1 cellular context compared by ENCODE assay signal in the genomic region with DNA sequence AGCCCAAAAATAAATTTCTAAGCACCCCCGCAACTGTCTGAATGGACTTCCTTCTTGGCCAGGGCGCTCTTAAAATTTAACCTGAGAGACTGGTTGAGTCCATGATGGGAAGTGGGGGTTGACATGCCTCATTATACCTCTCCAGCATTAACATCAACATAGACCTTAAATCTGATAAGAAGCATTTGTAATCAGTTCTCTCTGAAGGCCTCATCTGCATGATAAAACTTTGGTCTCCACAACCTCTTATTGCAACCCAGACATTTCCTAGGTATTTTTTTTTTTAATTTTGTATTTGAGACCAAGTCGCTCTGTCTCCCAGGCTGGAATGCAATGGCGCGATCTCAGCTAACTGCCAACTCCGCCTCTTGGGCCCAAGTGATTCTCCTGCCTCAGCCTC.
TF ChIP-seq lines count a peak whose summit lies in the region.

No MANE protein-coding gene starts in this region.

TF ChIP-seq in K562, 482 proteins besides CTCF, POLR2A, EP300 and RAD21 (continued from another document):
- TF ChIP-seq, protein P1, sequence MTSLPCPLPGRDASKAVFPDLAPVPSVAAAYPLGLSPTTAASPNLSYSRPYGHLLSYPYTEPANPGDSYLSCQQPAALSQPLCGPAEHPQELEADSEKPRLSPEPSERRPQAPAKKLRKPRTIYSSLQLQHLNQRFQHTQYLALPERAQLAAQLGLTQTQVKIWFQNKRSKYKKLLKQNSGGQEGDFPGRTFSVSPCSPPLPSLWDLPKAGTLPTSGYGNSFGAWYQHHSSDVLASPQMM (CRISPR knock-in tag; IDR thresholded peaks at IDR 0.05) = no peak
- TF ChIP-seq, protein P2, sequence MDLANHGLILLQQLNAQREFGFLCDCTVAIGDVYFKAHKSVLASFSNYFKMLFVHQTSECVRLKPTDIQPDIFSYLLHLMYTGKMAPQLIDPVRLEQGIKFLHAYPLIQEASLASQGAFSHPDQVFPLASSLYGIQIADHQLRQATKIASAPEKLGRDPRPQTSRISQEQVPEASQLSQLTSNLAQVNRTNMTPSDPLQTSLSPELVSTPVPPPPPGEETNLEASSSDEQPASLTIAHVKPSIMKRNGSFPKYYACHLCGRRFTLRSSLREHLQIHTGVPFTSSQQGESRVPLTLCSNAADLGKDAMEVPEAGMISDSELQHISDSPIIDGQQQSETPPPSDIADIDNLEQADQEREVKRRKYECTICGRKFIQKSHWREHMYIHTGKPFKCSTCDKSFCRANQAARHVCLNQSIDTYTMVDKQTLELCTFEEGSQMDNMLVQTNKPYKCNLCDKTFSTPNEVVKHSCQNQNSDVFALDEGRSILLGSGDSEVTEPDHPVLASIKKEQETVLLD (IDR thresholded peaks at IDR 0.05) = no peak
- TF ChIP-seq, protein P3, sequence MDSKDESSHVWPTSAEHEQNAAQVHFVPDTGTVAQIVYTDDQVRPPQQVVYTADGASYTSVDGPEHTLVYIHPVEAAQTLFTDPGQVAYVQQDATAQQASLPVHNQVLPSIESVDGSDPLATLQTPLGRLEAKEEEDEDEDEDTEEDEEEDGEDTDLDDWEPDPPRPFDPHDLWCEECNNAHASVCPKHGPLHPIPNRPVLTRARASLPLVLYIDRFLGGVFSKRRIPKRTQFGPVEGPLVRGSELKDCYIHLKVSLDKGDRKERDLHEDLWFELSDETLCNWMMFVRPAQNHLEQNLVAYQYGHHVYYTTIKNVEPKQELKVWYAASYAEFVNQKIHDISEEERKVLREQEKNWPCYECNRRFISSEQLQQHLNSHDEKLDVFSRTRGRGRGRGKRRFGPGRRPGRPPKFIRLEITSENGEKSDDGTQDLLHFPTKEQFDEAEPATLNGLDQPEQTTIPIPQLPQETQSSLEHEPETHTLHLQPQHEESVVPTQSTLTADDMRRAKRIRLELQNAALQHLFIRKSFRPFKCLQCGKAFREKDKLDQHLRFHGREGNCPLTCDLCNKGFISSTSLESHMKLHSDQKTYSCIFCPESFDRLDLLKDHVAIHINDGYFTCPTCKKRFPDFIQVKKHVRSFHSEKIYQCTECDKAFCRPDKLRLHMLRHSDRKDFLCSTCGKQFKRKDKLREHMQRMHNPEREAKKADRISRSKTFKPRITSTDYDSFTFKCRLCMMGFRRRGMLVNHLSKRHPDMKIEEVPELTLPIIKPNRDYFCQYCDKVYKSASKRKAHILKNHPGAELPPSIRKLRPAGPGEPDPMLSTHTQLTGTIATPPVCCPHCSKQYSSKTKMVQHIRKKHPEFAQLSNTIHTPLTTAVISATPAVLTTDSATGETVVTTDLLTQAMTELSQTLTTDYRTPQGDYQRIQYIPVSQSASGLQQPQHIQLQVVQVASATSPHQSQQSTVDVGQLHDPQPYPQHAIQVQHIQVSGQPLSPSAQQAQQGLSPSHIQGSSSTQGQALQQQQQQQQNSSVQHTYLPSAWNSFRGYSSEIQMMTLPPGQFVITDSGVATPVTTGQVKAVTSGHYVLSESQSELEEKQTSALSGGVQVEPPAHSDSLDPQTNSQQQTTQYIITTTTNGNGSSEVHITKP (IDR thresholded peaks at IDR 0.05; ENCODE audit: partially characterized antibody) = peak; percentile 94
- peak in 1 of 2 experiments; percentile 23; a peak in 1 of 4 replicates for TF ChIP-seq FOXK2 (conservative IDR thresholded peaks at IDR 0.05 in 1 of 2, IDR thresholded peaks at IDR 0.05 in 1 of 2; ENCODE audit: low read depth in 2 of 2)
